In the genomic region with DNA sequence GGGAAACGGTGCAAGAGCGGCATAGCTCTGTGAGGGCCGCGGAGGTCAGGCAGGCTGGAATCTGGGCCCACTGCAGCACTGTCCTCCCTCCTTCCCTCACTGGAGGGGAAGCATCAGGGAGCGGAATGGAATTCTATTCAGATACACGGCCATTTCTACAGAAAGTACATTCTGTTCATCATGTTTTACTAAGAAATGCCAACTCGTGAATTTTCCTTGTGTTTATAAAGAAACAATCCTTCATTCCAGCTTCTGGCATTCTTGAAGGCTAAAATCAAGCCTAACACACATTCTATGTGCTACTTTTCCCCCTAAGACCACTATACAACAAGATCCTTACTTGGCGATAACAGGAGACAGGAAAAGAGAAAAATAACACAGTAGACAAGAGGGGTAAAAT, we compare ENCODE assay signal across 28 cellular contexts.
"Had no signal": no experiment of that assay in that cellular context is flagged by ENCODE, and none has a peak within 500 bp of the region (broad histone marks: within the 10 kb centered on the region; RNA-seq: fewer than 3 reads in every experiment).

No MANE protein-coding gene starts in this region.

- H3K4me3 Mint-ChIP-seq: activated CD4-positive, alpha-beta T cell treated with anti-CD3 and anti-CD28 coated beads, Interleukin-2, amount 10 ng/mL, durations not matched to agents 24 days and 14 days; activated CD8-positive, alpha-beta T cell treated with anti-CD3 and anti-CD28 coated beads for 36 hours; activated naive CD8-positive, alpha-beta T cell treated with anti-CD3 and anti-CD28 coated beads for 36 hours; activated T-cell treated with anti-CD3 and anti-CD28 coated beads, Interleukin-2, amount 50 U/mL, for 72 hours; activated T-helper 17 cell treated with anti-CD3 and anti-CD28 coated beads, Interleukin-2, amount 50 U/mL, for 72 hours; T-helper 2 cell treated with Interferon-gamma antibody and Interleukin-4, amounts not matched to agents 5 μg/mL and 100 μg/mL, for 36 hours had no signal

- H3K27ac Mint-ChIP-seq: activated CD4-positive, alpha-beta T cell treated with anti-CD3 and anti-CD28 coated beads, Interleukin-2, amount 10 ng/mL, durations not matched to agents 24 days and 14 days; activated CD8-positive, alpha-beta T cell treated with anti-CD3 and anti-CD28 coated beads for 36 hours; activated naive CD8-positive, alpha-beta T cell treated with anti-CD3 and anti-CD28 coated beads for 36 hours; activated T-cell treated with anti-CD3 and anti-CD28 coated beads, Interleukin-2, amount 50 U/mL, for 72 hours; activated T-helper 17 cell treated with anti-CD3 and anti-CD28 coated beads, Interleukin-2, amount 50 U/mL, for 72 hours; T-helper 2 cell treated with Interferon-gamma antibody and Interleukin-4, amounts not matched to agents 5 μg/mL and 100 μg/mL, for 36 hours had no signal

- H3K4me1 ChIP-seq: SJCRH30 had no signal

- H3K9me3 ChIP-seq: SJCRH30 had no signal

- H3K4me1 Mint-ChIP-seq: activated CD4-positive, alpha-beta T cell treated with anti-CD3 and anti-CD28 coated beads, Interleukin-2, amount 10 ng/mL, durations not matched to agents 24 days and 14 days; activated naive CD8-positive, alpha-beta T cell treated with anti-CD3 and anti-CD28 coated beads for 36 hours; activated T-helper 17 cell treated with anti-CD3 and anti-CD28 coated beads, Interleukin-2, amount 50 U/mL, for 72 hours had no signal

- H3K9me3 Mint-ChIP-seq: activated CD8-positive, alpha-beta T cell treated with anti-CD3 and anti-CD28 coated beads for 36 hours; activated naive CD8-positive, alpha-beta T cell treated with anti-CD3 and anti-CD28 coated beads for 36 hours; activated T-cell treated with anti-CD3 and anti-CD28 coated beads, Interleukin-2, amount 50 U/mL, for 72 hours; activated T-helper 17 cell treated with anti-CD3 and anti-CD28 coated beads, Interleukin-2, amount 50 U/mL, for 72 hours; T-helper 2 cell treated with Interferon-gamma antibody and Interleukin-4, amounts not matched to agents 5 μg/mL and 100 μg/mL, for 36 hours had no signal

- H3K27me3 ChIP-seq: cardiac muscle cell, SJCRH30 had no signal

- H3K27me3 Mint-ChIP-seq: activated CD4-positive, alpha-beta T cell treated with anti-CD3 and anti-CD28 coated beads, Interleukin-2, amount 10 ng/mL, durations not matched to agents 24 days and 14 days; activated T-helper 17 cell treated with anti-CD3 and anti-CD28 coated beads, Interleukin-2, amount 50 U/mL, for 72 hours had no signal

- H3K27ac ChIP-seq: cardiac muscle cell, SJCRH30, SK-N-MC had no signal

- H3K36me3 ChIP-seq: SJCRH30 had no signal

- H3K4me3 ChIP-seq: cardiac muscle cell, SJCRH30, SK-N-MC had no signal

- DNase-seq: activated CD4-positive, alpha-beta T cell treated with anti-CD3 and anti-CD28 coated beads, Interleukin-2, amount 10 ng/mL, durations not matched to agents 24 days and 14 days; activated CD4-positive, alpha-beta T cell treated with anti-CD3 and anti-CD28 coated beads, Interleukin-2, amount 50 U/mL, for 4 hours; activated CD8-positive, alpha-beta T cell treated with anti-CD3 and anti-CD28 coated beads for 36 hours; activated effector memory CD4-positive, alpha-beta T cell treated with anti-CD3 and anti-CD28 coated beads, Interleukin-2, amount 50 U/mL, for 16 hours; activated naive CD4-positive, alpha-beta T cell; activated naive CD4-positive, alpha-beta T cell treated with anti-CD3 and anti-CD28 coated beads, Interleukin-2, amount 50 U/mL, for 16 hours; activated naive CD8-positive, alpha-beta T cell treated with anti-CD3 and anti-CD28 coated beads for 36 hours; activated T-cell treated with anti-CD3 and anti-CD28 coated beads, Interleukin-2, amount 50 U/mL, for 1 hour; activated T-cell treated with anti-CD3 and anti-CD28 coated beads, Interleukin-2, amount 50 U/mL, for 72 hours; amniotic stem cell; aorta; Karpas-422; KBM-7; NCI-H1092; NCI-H1436 treated with DMSO at 0.1 percent for 48 hours; NCI-H1694 treated with DMSO at 0.1 percent for 48 hours; NCI-H2029; NCI-H2171; NCI-H510A; NCI-H526; NCI-H774; SHP77; SJCRH30 had no signal

- H3K36me3 Mint-ChIP-seq: activated naive CD8-positive, alpha-beta T cell treated with anti-CD3 and anti-CD28 coated beads for 36 hours had no signal

- ATAC-seq: activated CD8-positive, alpha-beta T cell treated with anti-CD3 and anti-CD28 coated beads for 36 hours; activated T-cell treated with anti-CD3 and anti-CD28 coated beads, Interleukin-2, amount 50 U/mL, for 72 hours; activated T-helper 17 cell treated with anti-CD3 and anti-CD28 coated beads, Interleukin-2, amount 50 U/mL, for 72 hours; Panc1 had no signal
